27 cellular contexts compared by ENCODE assay signal in the genomic region with DNA sequence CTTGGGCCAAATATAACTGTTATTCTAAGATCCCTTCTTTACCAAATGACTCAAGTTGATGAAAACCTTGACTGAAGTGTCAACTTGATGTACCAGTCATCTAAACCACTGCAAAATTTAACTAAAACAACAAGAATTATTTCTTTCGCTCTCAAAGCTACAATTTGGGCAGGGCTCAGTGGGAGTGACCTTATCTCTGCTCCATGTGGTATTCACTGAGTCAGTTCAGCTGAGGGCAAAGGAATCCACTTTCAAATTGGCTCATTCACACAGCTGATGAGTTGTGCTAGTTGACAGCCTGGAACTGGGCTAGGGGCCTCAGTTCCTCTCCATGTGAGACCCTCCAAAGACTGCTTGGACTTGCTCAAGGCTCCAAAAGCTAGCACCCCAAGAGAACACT.
DNase-seq lines count a peak whose midpoint lies in the region; ATAC-seq, FAIRE-seq and TF ChIP-seq lines count a peak whose summit lies in the region.
"Had no signal": no experiment of that assay in that cellular context is flagged by ENCODE, and none has a peak within 500 bp of the region (broad histone marks: within the 10 kb centered on the region; RNA-seq: fewer than 3 reads in every experiment).

No MANE protein-coding gene starts in this region.

- no peaks in the 10 kb centered on the region for H4K20me1 ChIP-seq in astrocyte (ENCODE audit: insufficient read depth, low read length)

- ATAC-seq in left cardiac atrium = peak; percentile 30 to 91
- no peak for ATAC-seq in Right ventricle myocardium inferior
- ATAC-seq in GM21723 (IDR thresholded peaks at IDR 0.05; ENCODE audit: unreplicated experiment) = no peak
- no peak for ATAC-seq in left lung
- ATAC-seq: GM12878, HCT116 had no signal

- no peaks in the 10 kb centered on the region for H3K9me3 Mint-ChIP-seq in astrocyte (ENCODE audit: unreplicated experiment)
- H3K9me3 Mint-ChIP-seq: CD8-positive, alpha-beta memory T cell had no signal

- intact Hi-C loops in left cardiac atrium (cut with DNase I) (no loop called here), Right ventricle myocardium inferior (cut with DNase I) (no loop called here), left lung (cut with DNase I) (no loop called here)

- H3K4me1 Mint-ChIP-seq in astrocyte (ENCODE audit: low read depth, unreplicated experiment) = peaks cover 3% of the 10 kb centered on the region
- H3K4me1 Mint-ChIP-seq: CD14-positive monocyte; CD8-positive, alpha-beta memory T cell had no signal

- H3K9ac ChIP-seq in astrocyte (ENCODE audit: low read length) = no peak overlapping the region

- H3K4me2 ChIP-seq in astrocyte (ENCODE audit: low read length) = no peak overlapping the region

- H3K36me3 Mint-ChIP-seq in astrocyte (ENCODE audit: low read depth, unreplicated experiment) = no peaks in the 10 kb centered on the region
- H3K36me3 Mint-ChIP-seq: CD14-positive monocyte; CD8-positive, alpha-beta memory T cell had no signal

- TF ChIP-seq CTCF in astrocyte (IDR thresholded peaks at IDR 0.05; ENCODE audit: insufficient read depth, low read depth, low read length) (no peak), fibroblast of mammary gland (conservative IDR thresholded peaks at IDR 0.05; ENCODE audit: control insufficient read depth, insufficient read depth, low read depth, low read length) (no peak), left lung (IDR thresholded peaks at IDR 0.05) (no peak)

- H3K36me3 ChIP-seq in astrocyte (ENCODE audit: insufficient read depth, low read length) = no peaks in the 10 kb centered on the region
- H3K36me3 ChIP-seq in left lung = no peaks in the 10 kb centered on the region
- H3K36me3 ChIP-seq: BE2C had no signal

- no peak overlapping the region for H2AFZ ChIP-seq in astrocyte (ENCODE audit: low read depth, low read length)

- peak overlapping the region; percentile 2 for H3K27ac ChIP-seq in astrocyte (ENCODE audit: low read depth, low read length)
- H3K27ac ChIP-seq in left lung = no peak overlapping the region

- no peaks in the 10 kb centered on the region for H3K27me3 ChIP-seq in astrocyte (ENCODE audit: insufficient read depth, low read length)
- no peaks in the 10 kb centered on the region for H3K27me3 ChIP-seq in left lung
- H3K27me3 ChIP-seq: BE2C had no signal

- no peak overlapping the region for H3K27ac Mint-ChIP-seq in astrocyte (ENCODE audit: unreplicated experiment)
- H3K27ac Mint-ChIP-seq: CD14-positive monocyte; CD8-positive, alpha-beta memory T cell had no signal

- no peak overlapping the region for H3K4me3 Mint-ChIP-seq in astrocyte (ENCODE audit: unreplicated experiment)
- H3K4me3 Mint-ChIP-seq: CD14-positive monocyte; CD8-positive, alpha-beta memory T cell had no signal

- FAIRE-seq in astrocyte (lab: Jason Lieb, UNC) = no peak
- FAIRE-seq: GM12878, H1 had no signal

- no peaks in the 10 kb centered on the region for H3K27me3 Mint-ChIP-seq in astrocyte (ENCODE audit: low read depth, unreplicated experiment)

- no peaks in the 10 kb centered on the region for H3K79me2 ChIP-seq in astrocyte (ENCODE audit: insufficient read depth, low read length)

- H3K4me1 ChIP-seq in astrocyte (ENCODE audit: insufficient read depth, low read length) (peaks cover 4% of the 10 kb centered on the region), left lung (no peaks in the 10 kb centered on the region)
- H3K4me1 ChIP-seq: BE2C had no signal

- H3K9me3 ChIP-seq in astrocyte (ENCODE audit: insufficient read depth, low read depth, low read length) (no peaks in the 10 kb centered on the region), left lung (no peaks in the 10 kb centered on the region)
- H3K9me3 ChIP-seq: BE2C had no signal

- no peak overlapping the region for H3K4me3 ChIP-seq in astrocyte (ENCODE audit: insufficient read depth, low read depth, low read length)
- H3K4me3 ChIP-seq in fibroblast of mammary gland (ENCODE audit: control insufficient read depth, low read depth, low read length) = no peak overlapping the region
- H3K4me3 ChIP-seq in left lung = no peak overlapping the region
- H3K4me3 ChIP-seq: GM12878 had no signal

- DNase-seq in left cardiac atrium (no peak), Right ventricle myocardium inferior (ENCODE audit: missing footprints) (no peak), astrocyte (ENCODE audit: low read depth) (peak; percentile 16), fibroblast of mammary gland (ENCODE audit: low read depth) (peak; percentile 7), left lung (no peak), DMS79 treated with DMSO at 0.1 percent for 48 hours (lab: John Stamatoyannopoulos, UW) (no peak)
- DNase-seq in activated CD4-positive, CD25-positive, alpha-beta regulatory T cell treated with anti-CD3 and anti-CD28 coated beads, Interleukin-2, amount 50 U/mL, for 72 hours = no peak
- DNase-seq: 8988T; ACHN; BE2C; CD8-positive, alpha-beta memory T cell; DMS53; EL; GDM1; NCI-H1092 treated with DMSO at 0.1 percent for 48 hours; NCI-H1436; NCI-H187 treated with DMSO at 0.1 percent for 48 hours; NCI-H2171 treated with DMSO at 0.1 percent for 48 hours; NCI-H446 treated with DMSO at 0.1 percent for 48 hours; NCI-H526 treated with DMSO at 0.1 percent for 48 hours; RPMI8226; SHP77 had no signal

Comparison
In these comparisons a context has a peak if more than half of its experiments do, and no peak if none do; other contexts are left out.
1. ATAC-seq: peak in left cardiac atrium (2 of 2); none in Right ventricle myocardium inferior (single experiment), GM21723 (single experiment) and left lung (single experiment).
2. DNase-seq: peak in astrocyte (single experiment) and fibroblast of mammary gland (single experiment); none in left cardiac atrium (single experiment), Right ventricle myocardium inferior (single experiment), left lung (0 of 2), DMS79 treated with DMSO at 0.1 percent for 48 hours (single experiment) and activated CD4-positive, CD25-positive, alpha-beta regulatory T cell treated with anti-CD3 and anti-CD28 coated beads, Interleukin-2, amount 50 U/mL, for 72 hours (single experiment).